In the genomic region with DNA sequence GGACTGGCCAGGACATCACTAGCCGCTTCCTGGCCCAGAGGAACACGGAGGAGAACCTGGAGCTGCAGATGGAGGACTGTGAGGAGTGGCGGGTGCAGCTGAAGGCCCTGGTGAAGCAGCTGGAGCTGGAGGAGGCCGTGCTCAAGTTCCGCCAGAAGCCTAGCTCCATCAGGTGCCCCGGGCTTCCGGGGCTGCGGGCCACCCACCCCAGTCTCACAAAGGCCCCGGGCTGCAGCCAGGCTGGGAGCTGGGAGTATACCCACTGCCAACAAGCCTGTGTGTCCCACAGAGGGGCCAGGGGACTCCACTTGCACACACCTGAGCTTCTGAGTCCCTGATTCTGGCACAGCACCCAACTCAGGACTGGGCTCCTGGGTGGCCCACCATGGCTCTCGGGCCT, we compare ENCODE assay signal across 10 cellular contexts. TPM values are rescaled to one million over a fixed set of nuclear protein-coding genes. Genes with fewer than 3 reads are reported as not detected.
DNase-seq lines count a peak whose midpoint lies in the region; ATAC-seq and TF ChIP-seq lines count a peak whose summit lies in the region.
"Had no signal": no experiment of that assay in that cellular context is flagged by ENCODE, and none has a peak within 500 bp of the region (broad histone marks: within the 10 kb centered on the region; RNA-seq: fewer than 3 reads in every experiment).

No MANE protein-coding gene starts in this region.

- no peak for TF ChIP-seq RAD21 in SK-N-SH (IDR thresholded peaks at IDR 0.05; ENCODE audit: low read length)

- no peak for ATAC-seq in SK-N-SH treated with all-trans-retinoic acid at 6 μM for 48 hours
- ATAC-seq in omental fat pad (ENCODE audit: low FRiP score), result no peak
- ATAC-seq in GM18858 (IDR thresholded peaks at IDR 0.05; ENCODE audit: unreplicated experiment), result no peak

- no peak overlapping the region for H3K27ac ChIP-seq in SK-N-SH (ENCODE audit: low read depth in 2 of 2, low read length in 1 of 2)
- no peak overlapping the region for H3K27ac ChIP-seq in mammary epithelial cell (ENCODE audit: insufficient read depth, low read depth, low read length)
- H3K27ac ChIP-seq: brain microvascular endothelial cell had no signal

- H3K4me2 ChIP-seq in SK-N-SH, result peak overlapping the region; percentile 96; the same call in 1 of the 2 replicates
- peak overlapping the region; percentile 99 for H3K4me2 ChIP-seq in Loucy (ENCODE audit: low read depth, low read length, poor library complexity, severe bottlenecking)
- peak overlapping the region; percentile 99 for H3K4me2 ChIP-seq in mammary epithelial cell (ENCODE audit: insufficient read depth, low read depth, low read length)

- TF ChIP-seq CTCF in SK-N-SH (IDR thresholded peaks at IDR 0.05) (no peak), Loucy (conservative IDR thresholded peaks at IDR 0.05; ENCODE audit: low read length) (no peak), mammary epithelial cell (conservative IDR thresholded peaks at IDR 0.05 in 1 of 2, IDR thresholded peaks at IDR 0.05 in 1 of 2; ENCODE audit: extremely low read depth in 1 of 2, insufficient read depth in 1 of 2, low read depth in 1 of 2, low read length in 2 of 2) (no peak), omental fat pad (IDR thresholded peaks at IDR 0.05) (no peak)

- dilution Hi-C loops in mammary epithelial cell (cut with HindIII; ENCODE audit: low sequenced_read_pairs), result loop anchor here (5.0 kb wide), 5 partner anchors 36 to 361 kb away; partner anchors contain the start of genes ABCA2 and AJM1

- DNase-seq in SK-N-SH (no peak), mammary epithelial cell (no peak), omental fat pad (ENCODE audit: low spot score) (peak; percentile 13), KBM-7 (no peak), glomerular visceral epithelial cell (ENCODE audit: extremely low spot score) (no peak)
- DNase-seq: brain microvascular endothelial cell had no signal

- H3F3A ChIP-seq in SK-N-SH (replicated peaks; ENCODE audit: insufficient read depth), result no peaks in the 10 kb centered on the region
- H3F3A ChIP-seq in Loucy (ENCODE audit: low read depth), result no peaks in the 10 kb centered on the region

- no peak overlapping the region for H3K9ac ChIP-seq in SK-N-SH
- peak overlapping the region; percentile 91 for H3K9ac ChIP-seq in Loucy (ENCODE audit: low read depth, low read length, poor library complexity, severe bottlenecking)
- H3K9ac ChIP-seq in mammary epithelial cell (ENCODE audit: insufficient read depth, low read length), result no peak overlapping the region

- intact Hi-C loops in mammary epithelial cell (cut with micrococcal nuclease), result loop anchor here (5.0 kb wide), 1 partner anchor 41 kb away; the partner anchor contains the start of gene PHPT1

- TF ChIP-seq EP300 in SK-N-SH (IDR thresholded peaks at IDR 0.05; ENCODE audit: borderline replicate concordance in 1 of 2, low read depth in 1 of 2, low read length in 1 of 2), result no peak

- H3K9me3 ChIP-seq in SK-N-SH (no peaks in the 10 kb centered on the region), Loucy (ENCODE audit: insufficient read depth, low read depth, low read length) (no peaks in the 10 kb centered on the region), mammary epithelial cell (replicated peaks; ENCODE audit: insufficient read depth, low read length) (no peaks in the 10 kb centered on the region)

- H4K20me1 ChIP-seq in SK-N-SH (ENCODE audit: insufficient read depth), result peaks cover 19% of the 10 kb centered on the region
- peaks cover 34% of the 10 kb centered on the region for H4K20me1 ChIP-seq in Loucy (ENCODE audit: insufficient read depth, low read length, poor library complexity, severe bottlenecking)
- H4K20me1 ChIP-seq in mammary epithelial cell (ENCODE audit: insufficient read depth, low read length), result no peaks in the 10 kb centered on the region

- CTCF ChIA-PET in SK-N-SH (lab: Yijun Ruan, JAX) (interaction anchor here (0.8 to 2.3 kb wide), 7 partner anchors 14 to 39 kb away, joined by 3 to 15 read pairs (median 6); partner anchors contain the start of genes AJM1 and TMEM141), mammary epithelial cell (lab: Charles Lee; ENCODE audit: low non-redundant PET) (no interaction called here)

- BruUV-seq in mammary epithelial cell (replicated peaks; lab: Mats Ljungman, UMichigan), result no TSS peak

- H3K4me1 ChIP-seq in SK-N-SH (ENCODE audit: control insufficient read depth in 1 of 2, insufficient read depth in 2 of 2, low read depth in 1 of 2, low read length in 1 of 2), result peaks cover 20 to 24% of the 10 kb centered on the region in 2 experiments; a peak in 3 of 4 replicates
- peaks cover 37% of the 10 kb centered on the region for H3K4me1 ChIP-seq in Loucy (ENCODE audit: insufficient read depth, low read length, poor library complexity, severe bottlenecking)
- H3K4me1 ChIP-seq in mammary epithelial cell (ENCODE audit: insufficient read depth, low read length), result peaks cover 24% of the 10 kb centered on the region

- H3K9me2 ChIP-seq in SK-N-SH (no peaks in the 10 kb centered on the region), Loucy (replicated peaks; ENCODE audit: low read depth, low read length) (no peaks in the 10 kb centered on the region)

- H2AFZ ChIP-seq in SK-N-SH (ENCODE audit: low read depth) (no peak overlapping the region), Loucy (ENCODE audit: low read length) (no peak overlapping the region), mammary epithelial cell (ENCODE audit: low read depth, low read length) (no peak overlapping the region)

- 93% methylated on average over 5 of the region's 10 CpGs for WGBS in SK-N-SH (ENCODE audit: low lambda C conversion rate)
- WGBS in mammary epithelial cell (ENCODE audit: low coverage, missing lambda C conversion rate), result 98% methylated on average over 10 of the region's 10 CpGs

- POLR2A ChIA-PET in SK-N-SH (lab: Yijun Ruan, JAX), result interaction anchor here (3.2 kb wide), 1 partner anchor 36 kb away, joined by 10 read pairs; the partner anchor contains the start of gene AJM1

- in situ Hi-C loops in mammary epithelial cell (cut with MboI; ENCODE audit: low sequenced_read_pairs in 2 of 2), result no loop called here
- in situ Hi-C loops in KBM-7 (cut with MboI; ENCODE audit: low pct_unique_long_range_greater_than_20kb, low sequenced_read_pairs), result no loop called here

- no peak overlapping the region for H3K4me3 ChIP-seq in SK-N-SH (ENCODE audit: low read depth in 2 of 2, low read length in 1 of 2)
- H3K4me3 ChIP-seq in Loucy (ENCODE audit: low read length, poor library complexity, severe bottlenecking), result peak overlapping the region; percentile 84
- no peak overlapping the region for H3K4me3 ChIP-seq in mammary epithelial cell (replicated peaks in 1 of 3; ENCODE audit: insufficient read depth in 1 of 3, low read depth in 2 of 3, low read length in 3 of 3)

- H3K36me3 ChIP-seq in SK-N-SH (replicated peaks in 1 of 2; ENCODE audit: control insufficient read depth in 1 of 2, insufficient read depth in 2 of 2, low read length in 1 of 2) (peaks cover 8 to 17% of the 10 kb centered on the region in 2 experiments), Loucy (ENCODE audit: insufficient read depth, low read length) (no peaks in the 10 kb centered on the region), mammary epithelial cell (ENCODE audit: insufficient read depth, low read length) (no peaks in the 10 kb centered on the region)
- H3K36me3 ChIP-seq: brain microvascular endothelial cell had no signal

- H3K79me2 ChIP-seq in SK-N-SH (ENCODE audit: insufficient read depth), result peaks cover 32% of the 10 kb centered on the region
- H3K79me2 ChIP-seq in Loucy (ENCODE audit: insufficient read depth, low read length), result peaks cover 51% of the 10 kb centered on the region
- peaks cover 38% of the 10 kb centered on the region for H3K79me2 ChIP-seq in mammary epithelial cell (ENCODE audit: insufficient read depth, low read length)

- H3K27me3 ChIP-seq in SK-N-SH (ENCODE audit: insufficient read depth) (no peaks in the 10 kb centered on the region), Loucy (ENCODE audit: insufficient read depth, low read length, poor library complexity, severe bottlenecking) (no peaks in the 10 kb centered on the region), mammary epithelial cell (ENCODE audit: insufficient read depth, low read length) (no peaks in the 10 kb centered on the region)
- H3K27me3 ChIP-seq: brain microvascular endothelial cell had no signal

TF ChIP-seq in SK-N-SH, 30 proteins besides CTCF, POLR2A, EP300 and RAD21 (continues in another document):
- no peak for TF ChIP-seq RFX5 (IDR thresholded peaks at IDR 0.05; ENCODE audit: low read length)

RNA-seq across cellular contexts. Expression of gene RABL6, which starts 1.7 kb away (rescaled TPM):
- 40.0 and 43.6 TPM in 2 replicates for polyA plus RNA-seq in SK-N-SH (2012; rRNA removed)
- polyA plus RNA-seq in SK-N-SH (2012; cell fraction: cytosol; rRNA removed), result 22.2 and 30.4 TPM in 2 replicates
- 73.9 and 90.1 TPM in 2 replicates for polyA plus RNA-seq in SK-N-SH (2012; cell fraction: nucleus; rRNA removed)
- 10 to 100 TPM; 53.8 to 84.3 TPM for total RNA-seq in mammary epithelial cell
- polyA plus RNA-seq in mammary epithelial cell, result 60.8 TPM
- polyA minus RNA-seq in mammary epithelial cell, result 68.8 TPM
- 10 to 100 TPM; 33.7 to 46.9 (median 44.9) TPM for total RNA-seq in omental fat pad

RNA-seq across cellular contexts. Expression of gene CCDC183, which starts 9.9 kb away (rescaled TPM):
- polyA plus RNA-seq in SK-N-SH (2012; rRNA removed) (5.3 and 6.8 TPM in 2 replicates), mammary epithelial cell (0.05 TPM)
- polyA plus RNA-seq in SK-N-SH (2012; cell fraction: cytosol; rRNA removed), result 0.77 and 1.0 TPM in 2 replicates
- 53.5 and 54.8 TPM in 2 replicates for polyA plus RNA-seq in SK-N-SH (2012; cell fraction: nucleus; rRNA removed)
- total RNA-seq in mammary epithelial cell (under 1 TPM in 1 of 2 donors, not detected in 1; 0.35 TPM), omental fat pad (1 to 10 TPM; 1.5 to 2.8 (median 1.9) TPM)
- not detected for polyA minus RNA-seq in mammary epithelial cell

RNA-seq across cellular contexts. Expression of gene TMEM141, which starts 14.9 kb away (rescaled TPM):
- polyA plus RNA-seq in SK-N-SH (2012; rRNA removed) (112 and 135 TPM in 2 replicates), mammary epithelial cell (165 TPM)
- polyA plus RNA-seq in SK-N-SH (2012; cell fraction: cytosol; rRNA removed), result 72.6 and 115 TPM in 2 replicates
- 60.7 and 63.3 TPM in 2 replicates for polyA plus RNA-seq in SK-N-SH (2012; cell fraction: nucleus; rRNA removed)
- total RNA-seq in mammary epithelial cell (10 to 100 TPM; 38.8 to 95.4 TPM), omental fat pad (10 to 100 TPM; 43.1 to 88.1 (median 70.9) TPM)
- polyA minus RNA-seq in mammary epithelial cell, result 55.5 TPM

RNA-seq across cellular contexts. Expression of gene AJM1, which starts 36.2 kb away (rescaled TPM):
- polyA plus RNA-seq in SK-N-SH (2012; rRNA removed), result 2.4 and 2.6 TPM in 2 replicates
- 0.68 and 1.0 TPM in 2 replicates for polyA plus RNA-seq in SK-N-SH (2012; cell fraction: cytosol; rRNA removed)
- polyA plus RNA-seq in SK-N-SH (2012; cell fraction: nucleus; rRNA removed), result 23.3 and 46.7 TPM in 2 replicates
- total RNA-seq in mammary epithelial cell, result 1 to 10 TPM; 1.2 to 2.9 TPM
- polyA plus RNA-seq in mammary epithelial cell, result 0.40 TPM
- not detected for polyA minus RNA-seq in mammary epithelial cell
- 1 to 10 TPM in 1 of 4 donors, under 1 TPM in 3; 0.72 to 2.5 (median 0.78) TPM for total RNA-seq in omental fat pad

RNA-seq across cellular contexts. Expression of gene LCN15, which starts 41.7 kb away (rescaled TPM):
- polyA plus RNA-seq in SK-N-SH (2012; rRNA removed) (0.08 TPM in 1 of 2 replicates, not detected in the other), mammary epithelial cell (not detected)
- not detected in 2 replicates for polyA plus RNA-seq in SK-N-SH (2012; cell fraction: cytosol; rRNA removed)
- polyA plus RNA-seq in SK-N-SH (2012; cell fraction: nucleus; rRNA removed), result 0.04 and 0.06 TPM in 2 replicates
- total RNA-seq in mammary epithelial cell (not detected), omental fat pad (not detected)
- polyA minus RNA-seq in mammary epithelial cell, result not detected
- polyA plus RNA-seq: esophagus had no signal
